In genomic region chr7:18345641-18346234, GRCh38 we compare ENCODE assay signal across 8 cellular contexts.
DNase-seq lines count a peak whose midpoint lies in the region; ATAC-seq, FAIRE-seq and TF ChIP-seq lines count a peak whose summit lies in the region.

No MANE protein-coding gene starts in this region.

- H3K4me1 ChIP-seq in A549 (no peaks in the 10 kb centered on the region), left ventricle myocardium inferior (no peaks in the 10 kb centered on the region), small intestine (ENCODE audit: control insufficient read depth in 2 of 2, insufficient read depth in 1 of 2, low read depth in 1 of 2, low read length in 1 of 2) (no peaks in the 10 kb centered on the region)

- H3K36me3 ChIP-seq in left ventricle myocardium inferior (no peaks in the 10 kb centered on the region), small intestine (ENCODE audit: control insufficient read depth in 2 of 2, insufficient read depth in 2 of 2, low read length in 2 of 2) (no peaks in the 10 kb centered on the region)

- H3K4me3 ChIP-seq in A549 = no peak overlapping the region
- H3K4me3 ChIP-seq in left ventricle myocardium inferior = no peak overlapping the region
- no peak overlapping the region for H3K4me3 ChIP-seq in small intestine (ENCODE audit: low read depth in 1 of 2, low read length in 2 of 2)

- no peaks in the 10 kb centered on the region for H3K27me3 ChIP-seq in left ventricle myocardium inferior (ENCODE audit: low read depth)
- H3K27me3 ChIP-seq in small intestine (ENCODE audit: control insufficient read depth in 2 of 2, insufficient read depth in 2 of 2, low read length in 2 of 2) = no peaks in the 10 kb centered on the region

- DNase-seq in A549 (ENCODE audit: low read depth in 1 of 2, low spot score in 1 of 2) = peak; percentile 5 to 48
- DNase-seq in NCI-H524 (lab: John Stamatoyannopoulos, UW) = peak; percentile 4 to 58
- peak; percentile 5 for DNase-seq in activated naive CD8-positive, alpha-beta T cell treated with anti-CD3 and anti-CD28 coated beads for 36 hours
- no peak for DNase-seq in left ventricle myocardium inferior
- peak; percentile 47 for DNase-seq in small intestine
- DNase-seq in GM19240 (ENCODE audit: insufficient read length, low spot score) = no peak

- no peak overlapping the region for H3K27ac Mint-ChIP-seq in activated naive CD8-positive, alpha-beta T cell treated with anti-CD3 and anti-CD28 coated beads for 36 hours

- CTCF ChIA-PET in A549 (lab: Yijun Ruan, JAX) = interaction anchor here (0.6 to 3.3 kb wide), 23 partner anchors 9 to 664 kb away, joined by 3 to 30 read pairs (median 3); no protein-coding TSS in a partner anchor

- H3K4me3 Mint-ChIP-seq in activated naive CD8-positive, alpha-beta T cell treated with anti-CD3 and anti-CD28 coated beads for 36 hours = no peak overlapping the region

- intact Hi-C loops in left ventricle myocardium inferior (cut with micrococcal nuclease) = no loop called here

- H3K27ac ChIP-seq in A549 (no peak overlapping the region), left ventricle myocardium inferior (replicated peaks) (no peak overlapping the region), small intestine (ENCODE audit: low read depth in 1 of 2, low read length in 1 of 2) (no peak overlapping the region)

- TF ChIP-seq POLR2A in A549 (IDR thresholded peaks at IDR 0.05; ENCODE audit: low read length) = no peak

- WGBS in A549 (ENCODE audit: missing lambda C conversion rate) = 9% methylated on average over 3 of the region's 3 CpGs
- 6 to 26% (median 7%) methylated on average over 3 of the region's 3 CpGs for WGBS in small intestine, 3 donors

- no peaks in the 10 kb centered on the region for H3K4me1 Mint-ChIP-seq in activated naive CD8-positive, alpha-beta T cell treated with anti-CD3 and anti-CD28 coated beads for 36 hours

- no peaks in the 10 kb centered on the region for H3K36me3 Mint-ChIP-seq in activated naive CD8-positive, alpha-beta T cell treated with anti-CD3 and anti-CD28 coated beads for 36 hours

- peak; percentile 85 to 88 for TF ChIP-seq RAD21 in A549 (conservative IDR thresholded peaks at IDR 0.05 in 1 of 2, IDR thresholded peaks at IDR 0.05 in 1 of 2)

- POLR2A ChIA-PET in A549 (lab: Yijun Ruan, JAX) = no interaction called here

- H3K4me2 ChIP-seq in A549 = no peak overlapping the region

- no peak for TF ChIP-seq EP300 in A549 (IDR thresholded peaks at IDR 0.05)

- ATAC-seq in A549 (peak; percentile 78 to 81), HG03103 (IDR thresholded peaks at IDR 0.05; ENCODE audit: low read depth, unreplicated experiment) (peak; percentile 70)

- TF ChIP-seq CTCF in A549 (IDR thresholded peaks at IDR 0.05) (peak; percentile 91), left ventricle myocardium inferior (IDR thresholded peaks at IDR 0.05; ENCODE audit: borderline replicate concordance) (peak; percentile 82)

- peaks cover 6% of the 10 kb centered on the region for H3K9me3 Mint-ChIP-seq in activated naive CD8-positive, alpha-beta T cell treated with anti-CD3 and anti-CD28 coated beads for 36 hours

- peaks cover 17% of the 10 kb centered on the region for H3K27me3 Mint-ChIP-seq in activated naive CD8-positive, alpha-beta T cell treated with anti-CD3 and anti-CD28 coated beads for 36 hours

- H3K9me3 ChIP-seq in A549 (peaks cover 4% of the 10 kb centered on the region; the same call in 1 of the 3 replicates), left ventricle myocardium inferior (replicated peaks) (peaks cover 10% of the 10 kb centered on the region), small intestine (ENCODE audit: control insufficient read depth, low read depth) (no peaks in the 10 kb centered on the region)

- FAIRE-seq in A549 (lab: Jason Lieb, UNC) (no peak), G401.6 (lab: Jason Lieb, UNC) (peak; percentile 99), small intestine (lab: Jason Lieb, UNC) (no peak)

TF ChIP-seq in A549, 52 proteins besides CTCF, POLR2A, EP300 and RAD21:
- TF ChIP-seq PBX3 (IDR thresholded peaks at IDR 0.05) (no peak), SMC3 (IDR thresholded peaks at IDR 0.05) (peak; percentile 93)

Comparison
In these comparisons a context has a peak if more than half of its experiments do, and no peak if none do; other contexts are left out.
1. DNase-seq: peak in A549 (2 of 2), NCI-H524 (2 of 2), activated naive CD8-positive, alpha-beta T cell treated with anti-CD3 and anti-CD28 coated beads for 36 hours (single experiment) and small intestine (single experiment); none in left ventricle myocardium inferior (single experiment) and GM19240 (single experiment).